In genomic region chr18:66971951-66972350, GRCh38 we compare ENCODE assay signal across 16 cellular contexts.
"Had no signal": no experiment of that assay in that cellular context is flagged by ENCODE, and none has a peak within 500 bp of the region (broad histone marks: within the 10 kb centered on the region; RNA-seq: fewer than 3 reads in every experiment).

No MANE protein-coding gene starts in this region.

- ATAC-seq: activated CD8-positive, alpha-beta T cell treated with anti-CD3 and anti-CD28 coated beads for 36 hours; activated T-helper 17 cell treated with anti-CD3 and anti-CD28 coated beads, Interleukin-2, amount 50 U/mL, for 72 hours; body of pancreas; foreskin keratinocyte; left lung; upper lobe of right lung had no signal

- DNase-seq: activated CD4-positive, alpha-beta T cell treated with anti-CD3 and anti-CD28 coated beads, Interleukin-2, amount 10 ng/mL, durations not matched to agents 24 days and 14 days; activated CD4-positive, CD25-positive, alpha-beta regulatory T cell; activated CD8-positive, alpha-beta T cell treated with anti-CD3 and anti-CD28 coated beads for 36 hours; activated naive CD4-positive, alpha-beta T cell treated with Interleukin-2 at 50 U/mL for 16 hours; activated T-cell treated with anti-CD3 and anti-CD28 coated beads, Interleukin-2, amount 50 U/mL, for 1 hour; body of pancreas; caudate nucleus; foreskin keratinocyte; hippocampal formation; left lung; midbrain; retina; stimulated activated CD8-positive, alpha-beta memory T cell treated with anti-CD3 and anti-CD28 coated beads, Interleukin-4, amount 100 ng/mL, for 48 hours; stimulated activated naive CD4-positive, alpha-beta T cell; upper lobe of right lung had no signal

- H3K36me3 ChIP-seq: left lung, upper lobe of right lung had no signal

- H3K9me3 ChIP-seq: body of pancreas, left lung, upper lobe of right lung had no signal

- H3K27ac ChIP-seq: body of pancreas, foreskin keratinocyte, left lung, upper lobe of right lung had no signal

- H3K4me1 ChIP-seq: body of pancreas, foreskin keratinocyte, left lung, upper lobe of right lung had no signal

- H3K27me3 ChIP-seq: body of pancreas, foreskin keratinocyte, left lung, upper lobe of right lung had no signal

- H3K4me3 ChIP-seq: body of pancreas, left lung, upper lobe of right lung had no signal
